Comparison of ENCODE assay signal across 9 cellular contexts in the genomic region with DNA sequence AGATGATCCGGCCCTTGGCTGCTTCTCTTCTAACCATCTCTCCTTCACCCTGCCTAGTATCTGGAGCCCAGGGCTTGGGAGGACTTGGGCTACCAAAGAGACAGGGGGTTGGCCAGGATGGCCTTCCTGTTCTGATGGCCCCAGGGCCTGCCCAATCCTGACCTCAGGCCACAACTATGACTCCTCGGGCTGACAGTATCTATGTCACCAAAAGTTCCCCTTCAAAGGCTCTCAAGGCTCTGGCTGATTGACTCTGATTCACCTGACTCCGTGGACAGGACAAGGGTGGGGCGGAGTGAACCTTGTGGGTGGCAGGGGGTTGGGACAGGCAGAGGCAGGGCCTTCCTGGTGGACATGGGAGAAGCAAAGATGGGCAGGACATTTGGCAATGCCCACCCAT. TPM values are rescaled to one million over a fixed set of nuclear protein-coding genes. Genes with fewer than 3 reads are reported as not detected.
A peak's percentile ranks its signal among the peaks of the same experiment; 100 is the strongest.
DNase-seq lines count a peak whose midpoint lies in the region; ATAC-seq and TF ChIP-seq lines count a peak whose summit lies in the region.
"Had no signal": no experiment of that assay in that cellular context is flagged by ENCODE, and none has a peak within 500 bp of the region (broad histone marks: within the 10 kb centered on the region; RNA-seq: fewer than 3 reads in every experiment).

No MANE protein-coding gene starts in this region.

- peaks cover 18% of the 10 kb centered on the region for H3K36me3 Mint-ChIP-seq in HFFc6 (ENCODE audit: low read depth)
- H3K36me3 Mint-ChIP-seq in activated T-helper 1 cell treated with anti-CD3 and anti-CD28 coated beads, Interleukin-12 subunit alpha, Interleukin-12 subunit beta, Interleukin-2, Interleukin-4 antibody, amounts not matched to agents 30 ng/mL and 10 ng/mL and 1 ng/mL, durations not matched to agents 14 hours and 24 hours and 36 hours (ENCODE audit: low read depth), result peaks cover 18% of the 10 kb centered on the region
- H3K36me3 Mint-ChIP-seq in natural killer cell treated with Interleukin-12 subunit alpha and Interleukin-12 subunit beta and Interleukin-15 and Interleukin-18, amount 100 ng/mL, for 72 hours, result peaks cover 5% of the 10 kb centered on the region

- no peaks in the 10 kb centered on the region for H3K27me3 ChIP-seq in colonic mucosa
- H3K27me3 ChIP-seq: pancreas had no signal

- H3K4me3 ChIP-seq in colonic mucosa, result no peak overlapping the region
- H3K4me3 ChIP-seq: pancreas had no signal

- TF ChIP-seq CTCF in GM10266 (IDR thresholded peaks at IDR 0.05; ENCODE audit: control insufficient read depth, insufficient read depth, low read depth, missing control alignments) (no peak), HFFc6 (IDR thresholded peaks at IDR 0.05) (no peak), colonic mucosa (IDR thresholded peaks at IDR 0.05) (no peak)

- peak overlapping the region in 1 of 2 donors; percentile 28 for H3K9ac ChIP-seq in colonic mucosa (ENCODE audit: low read depth in 2 of 2, low read length in 2 of 2)

- intact Hi-C loops in activated T-helper 1 cell treated with anti-CD3 and anti-CD28 coated beads, Interleukin-12 subunit alpha, Interleukin-12 subunit beta, Interleukin-2, Interleukin-4 antibody, amounts not matched to agents 30 ng/mL and 10 ng/mL and 1 ng/mL, durations not matched to agents 14 hours and 24 hours and 36 hours (cut with micrococcal nuclease), result loop anchor here (1.0 to 2.0 kb wide), 2 partner anchors 12 to 37 kb away; partner anchors contain the start of gene MEF2D
- intact Hi-C loops in colonic mucosa (cut with DNase I), result no loop called here

- H3K9me3 ChIP-seq in colonic mucosa, result no peaks in the 10 kb centered on the region
- H3K9me3 ChIP-seq: pancreas had no signal

- peak; percentile 83 to 87 for ATAC-seq in natural killer cell treated with Interleukin-12 subunit alpha and Interleukin-12 subunit beta and Interleukin-15 and Interleukin-18, amount 100 ng/mL, for 72 hours
- no peak for ATAC-seq in GM18519 (IDR thresholded peaks at IDR 0.05; ENCODE audit: low FRiP score, unreplicated experiment)

- H3K27me3 Mint-ChIP-seq in HFFc6 (ENCODE audit: insufficient read depth), result peaks cover 8% of the 10 kb centered on the region; the same call in 1 of the 2 replicates
- no peaks in the 10 kb centered on the region for H3K27me3 Mint-ChIP-seq in activated T-helper 1 cell treated with anti-CD3 and anti-CD28 coated beads, Interleukin-12 subunit alpha, Interleukin-12 subunit beta, Interleukin-2, Interleukin-4 antibody, amounts not matched to agents 30 ng/mL and 10 ng/mL and 1 ng/mL, durations not matched to agents 14 hours and 24 hours and 36 hours (ENCODE audit: insufficient read depth)
- no peaks in the 10 kb centered on the region for H3K27me3 Mint-ChIP-seq in natural killer cell treated with Interleukin-12 subunit alpha and Interleukin-12 subunit beta and Interleukin-15 and Interleukin-18, amount 100 ng/mL, for 72 hours

- H3K27ac Mint-ChIP-seq in HFFc6, result peak overlapping the region; percentile 53
- peak overlapping the region; percentile 52 for H3K27ac Mint-ChIP-seq in activated T-helper 1 cell treated with anti-CD3 and anti-CD28 coated beads, Interleukin-12 subunit alpha, Interleukin-12 subunit beta, Interleukin-2, Interleukin-4 antibody, amounts not matched to agents 30 ng/mL and 10 ng/mL and 1 ng/mL, durations not matched to agents 14 hours and 24 hours and 36 hours
- H3K27ac Mint-ChIP-seq in natural killer cell treated with Interleukin-12 subunit alpha and Interleukin-12 subunit beta and Interleukin-15 and Interleukin-18, amount 100 ng/mL, for 72 hours, result peak overlapping the region; percentile 91 to 98

- peaks cover 31% of the 10 kb centered on the region for H3K4me1 ChIP-seq in colonic mucosa

- H3K27ac ChIP-seq in colonic mucosa, result no peak overlapping the region
- H3K27ac ChIP-seq: pancreas had no signal

- H3K36me3 ChIP-seq in colonic mucosa, result no peaks in the 10 kb centered on the region
- H3K36me3 ChIP-seq: pancreas had no signal

- no peaks in the 10 kb centered on the region for H3K9me3 Mint-ChIP-seq in HFFc6
- H3K9me3 Mint-ChIP-seq in activated T-helper 1 cell treated with anti-CD3 and anti-CD28 coated beads, Interleukin-12 subunit alpha, Interleukin-12 subunit beta, Interleukin-2, Interleukin-4 antibody, amounts not matched to agents 30 ng/mL and 10 ng/mL and 1 ng/mL, durations not matched to agents 14 hours and 24 hours and 36 hours, result no peaks in the 10 kb centered on the region
- no peaks in the 10 kb centered on the region for H3K9me3 Mint-ChIP-seq in natural killer cell treated with Interleukin-12 subunit alpha and Interleukin-12 subunit beta and Interleukin-15 and Interleukin-18, amount 100 ng/mL, for 72 hours

- H3K4me1 Mint-ChIP-seq in HFFc6 (ENCODE audit: low read depth), result peaks cover 83% of the 10 kb centered on the region
- H3K4me1 Mint-ChIP-seq in activated T-helper 1 cell treated with anti-CD3 and anti-CD28 coated beads, Interleukin-12 subunit alpha, Interleukin-12 subunit beta, Interleukin-2, Interleukin-4 antibody, amounts not matched to agents 30 ng/mL and 10 ng/mL and 1 ng/mL, durations not matched to agents 14 hours and 24 hours and 36 hours (ENCODE audit: low read depth), result peaks cover 69% of the 10 kb centered on the region
- H3K4me1 Mint-ChIP-seq in natural killer cell treated with Interleukin-12 subunit alpha and Interleukin-12 subunit beta and Interleukin-15 and Interleukin-18, amount 100 ng/mL, for 72 hours (ENCODE audit: low read depth in 2 of 2), result peaks cover 74 to 82% of the 10 kb centered on the region in 2 donors

- no peak overlapping the region for H3K4me3 Mint-ChIP-seq in HFFc6
- H3K4me3 Mint-ChIP-seq in activated T-helper 1 cell treated with anti-CD3 and anti-CD28 coated beads, Interleukin-12 subunit alpha, Interleukin-12 subunit beta, Interleukin-2, Interleukin-4 antibody, amounts not matched to agents 30 ng/mL and 10 ng/mL and 1 ng/mL, durations not matched to agents 14 hours and 24 hours and 36 hours, result peak overlapping the region; percentile 63
- peak overlapping the region; percentile 81 for H3K4me3 Mint-ChIP-seq in natural killer cell treated with Interleukin-12 subunit alpha and Interleukin-12 subunit beta and Interleukin-15 and Interleukin-18, amount 100 ng/mL, for 72 hours

- DNase-seq in GM10266 (ENCODE audit: extremely low spot score) (peak; percentile 64), HFFc6 (no peak), NCI-H226 (no peak), germinal center (ENCODE audit: low spot score) (no peak), colonic mucosa (no peak)
- peak; percentile 24 for DNase-seq in activated T-helper 1 cell treated with anti-CD3 and anti-CD28 coated beads, Interleukin-12 subunit alpha, Interleukin-12 subunit beta, Interleukin-2, Interleukin-4 antibody, amounts not matched to agents 30 ng/mL and 10 ng/mL and 1 ng/mL, durations not matched to agents 14 hours and 24 hours and 36 hours (ENCODE audit: low spot score)
- peak; percentile 76 for DNase-seq in natural killer cell treated with Interleukin-12 subunit alpha and Interleukin-12 subunit beta and Interleukin-15 and Interleukin-18, amount 100 ng/mL, for 72 hours (ENCODE audit: low spot score)

RNA-seq across cellular contexts. Expression of gene MEF2D, which starts 12.7 kb away (rescaled TPM):
- total RNA-seq in HFFc6 (2021; fragmentation: NEBNext Ultra II Directional; extraction: Animal tissue kit (Norgen Biotek cat#: 25700)), result 10 to 100 TPM; 50.0 to 60.1 (median 56.8) TPM
- 36.3 and 37.0 TPM in 2 replicates for total RNA-seq in activated T-helper 1 cell treated with anti-CD3 and anti-CD28 coated beads, Interleukin-12 subunit alpha, Interleukin-12 subunit beta, Interleukin-2, Interleukin-4 antibody, amounts not matched to agents 30 ng/mL and 10 ng/mL and 1 ng/mL, durations not matched to agents 14 hours and 24 hours and 36 hours
- 10 to 100 TPM; 48.1 to 62.2 TPM for total RNA-seq in natural killer cell treated with Interleukin-12 subunit alpha and Interleukin-12 subunit beta and Interleukin-15 and Interleukin-18, amount 100 ng/mL, for 72 hours
- 10 to 100 TPM; 32.3 to 49.9 TPM for total RNA-seq in colonic mucosa

Comparison
In these comparisons a context has a peak if more than half of its experiments do, and no peak if none do; other contexts are left out.
1. DNase-seq: peak in GM10266 (single experiment), activated T-helper 1 cell treated with anti-CD3 and anti-CD28 coated beads, Interleukin-12 subunit alpha, Interleukin-12 subunit beta, Interleukin-2, Interleukin-4 antibody, amounts not matched to agents 30 ng/mL and 10 ng/mL and 1 ng/mL, durations not matched to agents 14 hours and 24 hours and 36 hours (single experiment) and natural killer cell treated with Interleukin-12 subunit alpha and Interleukin-12 subunit beta and Interleukin-15 and Interleukin-18, amount 100 ng/mL, for 72 hours (single experiment); none in HFFc6 (single experiment), NCI-H226 (single experiment), germinal center (single experiment) and colonic mucosa (single experiment).
2. Peak in every context shown above with its lines, with median percentiles within 50 percentile points of each other: H3K27ac Mint-ChIP-seq.